Comparison of ENCODE assay signal across 21 cellular contexts in genomic region chr1:234728740-234729139, GRCh38.
DNase-seq lines count a peak whose midpoint lies in the region; ATAC-seq, FAIRE-seq and TF ChIP-seq lines count a peak whose summit lies in the region.
"Had no signal": no experiment of that assay in that cellular context is flagged by ENCODE, and none has a peak within 500 bp of the region (broad histone marks: within the 10 kb centered on the region; RNA-seq: fewer than 3 reads in every experiment).

No MANE protein-coding gene starts in this region.

- H3K9me3 ChIP-seq in K562 (replicated peaks; ENCODE audit: control insufficient read depth, insufficient read depth, low read depth, low read length), result no peaks in the 10 kb centered on the region
- H3K9me3 ChIP-seq: A549, MG63 had no signal

- 80% methylated on average over 12 of the region's 12 CpGs for WGBS in K562 (ENCODE audit: insufficient coverage, low coverage, missing lambda C conversion rate)

- no peak for TF ChIP-seq CTCF in K562 (IDR thresholded peaks at IDR 0.05 in 2 of 3, conservative IDR thresholded peaks at IDR 0.05 in 1 of 3; ENCODE audit: insufficient read depth in 2 of 3, low read depth in 1 of 3, low read length in 3 of 3)

- H3K4me2 ChIP-seq in K562 (ENCODE audit: insufficient read depth, low read length), result no peak overlapping the region
- H3K4me2 ChIP-seq: A549 had no signal

- no peaks in the 10 kb centered on the region for H4K20me1 ChIP-seq in K562 (replicated peaks; ENCODE audit: control insufficient read depth, insufficient read depth, low read length)

- H3K27ac Mint-ChIP-seq in naive thymus-derived CD8-positive, alpha-beta T cell, result peak overlapping the region in 6 of 10 donors; percentile 14 to 99 (median 37)
- H3K27ac Mint-ChIP-seq: IgD-negative memory B cell had no signal

- peaks cover 39 to 84% (median 77%) of the 10 kb centered on the region in 4 donors for H3K4me1 Mint-ChIP-seq in naive thymus-derived CD8-positive, alpha-beta T cell
- H3K4me1 Mint-ChIP-seq in activated T-cell treated with anti-CD3 and anti-CD28 coated beads, Interleukin-2, amount 50 U/mL, for 4 hours (ENCODE audit: low read depth), result peaks cover 80% of the 10 kb centered on the region

- no peak overlapping the region for H3K9ac ChIP-seq in K562 (ENCODE audit: insufficient read depth in 1 of 2, low read depth in 2 of 2, low read length in 2 of 2)

- no peaks in the 10 kb centered on the region for H3K79me2 ChIP-seq in K562 (ENCODE audit: control insufficient read depth, insufficient read depth, low read length)

- CTCF ChIA-PET in K562 (lab: Yijun Ruan, JAX; ENCODE audit: low intra/inter-chr PET ratio), result no interaction called here

- peak; percentile 60 for DNase-seq in activated effector memory CD4-positive, alpha-beta T cell treated with anti-CD3 and anti-CD28 coated beads, Interleukin-2, amount 50 U/mL, for 16 hours
- DNase-seq in activated effector memory CD4-positive, alpha-beta T cell treated with Interleukin-2 at 50 U/mL for 16 hours, result no peak
- DNase-seq in K562 (ENCODE audit: extremely low read depth in 1 of 4, low spot score in 3 of 4) (no peak), substantia nigra (lab: John Stamatoyannopoulos, UW) (no peak), NCI-H1930 (lab: John Stamatoyannopoulos, UW) (no peak), SK-N-DZ (ENCODE audit: low spot score) (no peak)
- DNase-seq in naive thymus-derived CD8-positive, alpha-beta T cell, result no peak
- DNase-seq in activated T-cell treated with anti-CD3 and anti-CD28 coated beads, Interleukin-2, amount 50 U/mL, for 4 hours, result no peak
- DNase-seq: activated gamma-delta T cell; amniotic stem cell; effector CD4-positive, alpha-beta T cell; EL; erythroblast; kidney glomerular epithelial cell; mesendoderm; MG63; NCI-H1436 treated with DMSO at 0.1 percent for 48 hours; NCI-H524 treated with DMSO at 0.1 percent for 48 hours had no signal

- no peak for FAIRE-seq in K562 (lab: Jason Lieb, UNC)
- FAIRE-seq: A549 had no signal

- H3K4me3 Mint-ChIP-seq in naive thymus-derived CD8-positive, alpha-beta T cell, result peak overlapping the region in 1 of 10 donors; percentile 15
- H3K4me3 Mint-ChIP-seq in activated T-cell treated with anti-CD3 and anti-CD28 coated beads, Interleukin-2, amount 50 U/mL, for 4 hours, result no peak overlapping the region
- H3K4me3 Mint-ChIP-seq: central memory CD8-positive, alpha-beta T cell had no signal

- no peak overlapping the region for H3K4me3 ChIP-seq in K562
- H3K4me3 ChIP-seq: A549, MG63 had no signal

- no peak overlapping the region; the same call in 1 of the 2 replicates for H2AFZ ChIP-seq in K562 (ENCODE audit: low read depth, low read length)

- H3K9me3 Mint-ChIP-seq in naive thymus-derived CD8-positive, alpha-beta T cell, result no peaks in the 10 kb centered on the region
- no peaks in the 10 kb centered on the region for H3K9me3 Mint-ChIP-seq in activated T-cell treated with anti-CD3 and anti-CD28 coated beads, Interleukin-2, amount 50 U/mL, for 4 hours
- H3K9me3 Mint-ChIP-seq: central memory CD8-positive, alpha-beta T cell; IgD-negative memory B cell had no signal

- no TSS peak for BruUV-seq in K562 (replicated peaks; lab: Mats Ljungman, UMichigan)

- no peak for ATAC-seq in K562
- ATAC-seq in naive thymus-derived CD8-positive, alpha-beta T cell, result no peak
- no peak for ATAC-seq in activated T-cell treated with anti-CD3 and anti-CD28 coated beads, Interleukin-2, amount 50 U/mL, for 4 hours
- ATAC-seq: A549 had no signal

- H3K36me3 Mint-ChIP-seq in naive thymus-derived CD8-positive, alpha-beta T cell, result no peaks in the 10 kb centered on the region
- H3K36me3 Mint-ChIP-seq in activated T-cell treated with anti-CD3 and anti-CD28 coated beads, Interleukin-2, amount 50 U/mL, for 4 hours (ENCODE audit: insufficient read depth), result no peaks in the 10 kb centered on the region

- H3K27ac ChIP-seq in K562 (ENCODE audit: extremely low read depth, low read depth, low read length) (no peak overlapping the region), substantia nigra (ENCODE audit: low read depth, low read length, poor library complexity, severe bottlenecking) (peak overlapping the region; percentile 13)

- in situ Hi-C loops in K562 (cut with MboI), result loop anchor here (10.0 kb wide), 1 partner anchor 114 kb away; the partner anchor contains the start of gene IRF2BP2

- POLR2A ChIA-PET in K562 (lab: Yijun Ruan, JAX), result interaction anchor here (0.6 to 1.5 kb wide), 2 partner anchors 11 to 15 kb away, joined by 3 to 5 read pairs; no protein-coding TSS in a partner anchor
- POLR2A ChIA-PET in naive thymus-derived CD8-positive, alpha-beta T cell (lab: Charles Lee), result interaction anchor here (0.7 to 8.6 kb wide), 7 partner anchors 10 to 129 kb away, joined by 3 to 217 read pairs (median 3); partner anchors contain the start of gene IRF2BP2

- TF ChIP-seq POLR2A in K562 (conservative IDR thresholded peaks at IDR 0.05), result no peak

- intact Hi-C loops in K562 (cut with micrococcal nuclease), result no loop called here

- no peak for TF ChIP-seq EP300 in K562 (IDR thresholded peaks at IDR 0.05; ENCODE audit: low read length)

- H3K9me1 ChIP-seq in K562 (ENCODE audit: control insufficient read depth, insufficient read depth, low read length), result peaks cover 5% of the 10 kb centered on the region

- H3K4me1 ChIP-seq in K562 (replicated peaks in 1 of 2; ENCODE audit: control insufficient read depth in 2 of 2, insufficient read depth in 2 of 2, low read length in 2 of 2), result peaks cover 47 to 71% of the 10 kb centered on the region in 2 experiments

- H3K36me3 ChIP-seq in K562 (ENCODE audit: control insufficient read depth, insufficient read depth, low read length), result no peaks in the 10 kb centered on the region
- H3K36me3 ChIP-seq: MG63 had no signal

- TF ChIP-seq RAD21 in K562 (CRISPR knock-in tag; conservative IDR thresholded peaks at IDR 0.05 in 1 of 2, IDR thresholded peaks at IDR 0.05 in 1 of 2), result no peak

- peaks cover 0 to 3% (median 0%) of the 10 kb centered on the region in 5 donors for H3K27me3 Mint-ChIP-seq in naive thymus-derived CD8-positive, alpha-beta T cell
- H3K27me3 Mint-ChIP-seq in activated T-cell treated with anti-CD3 and anti-CD28 coated beads, Interleukin-2, amount 50 U/mL, for 4 hours (ENCODE audit: low read depth), result no peaks in the 10 kb centered on the region
- H3K27me3 Mint-ChIP-seq: central memory CD8-positive, alpha-beta T cell; IgD-negative memory B cell had no signal

- H3K27me3 ChIP-seq in K562 (ENCODE audit: control insufficient read depth in 2 of 2, insufficient read depth in 2 of 2, low read length in 2 of 2), result no peaks in the 10 kb centered on the region
- H3K27me3 ChIP-seq: MG63 had no signal

TF ChIP-seq in K562, 482 proteins besides CTCF, POLR2A, EP300 and RAD21 (continues in another document):
- no peak for TF ChIP-seq XRCC5 (IDR thresholded peaks at IDR 0.05; ENCODE audit: low read depth, low read length)
- TF ChIP-seq HDAC8 (tag; IDR thresholded peaks at IDR 0.05), result no peak
- 0 out of 2 replicates have a peak, but pooled peaks have one; percentile 31 for TF ChIP-seq ZNF740 (CRISPR knock-in tag; IDR thresholded peaks at IDR 0.05)
- TF ChIP-seq ZNF740 (tag; IDR thresholded peaks at IDR 0.05), result no peak
- no peak for TF ChIP-seq ZNF639 (CRISPR knock-in tag; conservative IDR thresholded peaks at IDR 0.05 in 1 of 2, IDR thresholded peaks at IDR 0.05 in 1 of 2)
- no peak for TF ChIP-seq CREB3L1 (IDR thresholded peaks at IDR 0.05; ENCODE audit: borderline replicate concordance, low read depth)
- no peak for TF ChIP-seq RFX5 (IDR thresholded peaks at IDR 0.05; ENCODE audit: low read depth, low read length)
- no peak for TF ChIP-seq STAT5B (CRISPR knock-in tag; IDR thresholded peaks at IDR 0.05)
